In the genomic region with DNA sequence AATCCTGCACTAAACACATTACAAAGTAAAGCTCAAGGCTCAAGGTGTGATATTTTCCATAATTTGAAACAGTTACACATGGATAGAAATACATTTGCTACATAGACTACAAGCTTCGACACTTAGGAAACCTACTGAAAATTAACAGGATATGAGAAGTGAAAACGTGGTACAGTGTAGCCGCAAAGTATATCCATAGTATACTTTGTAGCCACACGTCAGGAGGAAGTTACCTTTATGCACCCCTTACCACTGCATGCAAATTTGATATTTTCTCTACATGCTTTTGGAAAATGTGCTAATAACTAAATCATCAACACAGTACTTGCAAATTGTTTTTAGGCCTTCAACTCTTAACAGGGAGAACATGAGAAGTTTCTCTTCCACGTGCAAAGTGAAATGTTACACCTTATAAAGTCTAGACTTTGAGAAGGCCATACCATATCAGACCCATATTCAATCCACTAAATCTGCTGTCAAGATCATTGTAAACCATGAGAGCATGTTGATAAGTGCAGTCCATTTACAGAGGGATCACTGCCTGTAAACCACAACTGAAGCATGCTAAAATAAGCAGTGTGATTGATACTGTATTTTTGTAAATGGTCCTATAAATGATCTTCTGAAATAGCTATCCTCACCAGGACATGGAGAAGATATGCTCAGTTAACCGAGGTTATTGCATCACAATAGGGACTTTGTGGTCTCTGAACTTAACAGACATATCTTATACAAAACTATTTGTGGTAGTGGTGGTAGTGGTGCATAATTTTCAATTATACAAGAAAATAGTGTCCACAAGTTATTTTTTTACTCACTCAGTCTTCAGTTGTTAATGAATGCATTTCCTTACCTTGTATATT, we compare ENCODE assay signal across 18 cellular contexts.
DNase-seq lines count a peak whose midpoint lies in the region; ATAC-seq, FAIRE-seq and TF ChIP-seq lines count a peak whose summit lies in the region.
"Had no signal": no experiment of that assay in that cellular context is flagged by ENCODE, and none has a peak within 500 bp of the region (broad histone marks: within the 10 kb centered on the region; RNA-seq: fewer than 3 reads in every experiment).

No MANE protein-coding gene starts in this region.

- FAIRE-seq in GM12892 (lab: Jason Lieb, UNC): no peak

- H3K79me2 ChIP-seq in DND-41 (ENCODE audit: insufficient read depth, low read length) (peaks cover 95% of the 10 kb centered on the region), OCI-LY7 (ENCODE audit: insufficient read depth, low read depth, low read length) (no peaks in the 10 kb centered on the region)

- intact Hi-C loops in OCI-LY7 (cut with micrococcal nuclease; ENCODE audit: unreplicated experiment): no loop called here
- intact Hi-C loops in lower leg skin (cut with DNase I; ENCODE audit: low total_unique reads): no loop called here

- no TSS peak for BruUV-seq in OCI-LY7 (replicated peaks; lab: Mats Ljungman, UMichigan)

- ATAC-seq in DND-41 (ENCODE audit: insufficient read depth, low read depth) (peak; percentile 56; the same call in 2 of the 3 replicates), HG02870 (IDR thresholded peaks at IDR 0.05; ENCODE audit: unreplicated experiment) (peak; percentile 79), memory B cell (ENCODE audit: low read depth) (peak; percentile 59)
- ATAC-seq: heart left ventricle, upper lobe of right lung had no signal

- H3K9ac ChIP-seq in DND-41 (ENCODE audit: low read depth, low read length): no peak overlapping the region
- H3K9ac ChIP-seq: GM23248 had no signal

- H3K27me3 Mint-ChIP-seq in memory B cell: no peaks in the 10 kb centered on the region

- H3K4me3 Mint-ChIP-seq in memory B cell: peak overlapping the region; percentile 38
- H3K4me3 Mint-ChIP-seq: T-helper 1 cell treated with Interleukin-12 subunit alpha and Interleukin-12 subunit beta and Interleukin-4 antibody, amounts not matched to agents 30 μg/mL and 1 μg/mL, for 36 hours had no signal

- H3K27ac Mint-ChIP-seq in memory B cell: peak overlapping the region; percentile 80
- H3K27ac Mint-ChIP-seq: T-helper 1 cell treated with Interleukin-12 subunit alpha and Interleukin-12 subunit beta and Interleukin-4 antibody, amounts not matched to agents 30 μg/mL and 1 μg/mL, for 36 hours had no signal

- no peaks in the 10 kb centered on the region for H3K27me3 ChIP-seq in DND-41 (ENCODE audit: insufficient read depth, low read length, poor library complexity)
- H3K27me3 ChIP-seq: heart left ventricle, upper lobe of right lung had no signal

- 78 to 81% methylated on average over 6 of the region's 6 CpGs for WGBS in lower leg skin, 2 donors

- TF ChIP-seq CTCF in DND-41 (IDR thresholded peaks at IDR 0.05; ENCODE audit: borderline replicate concordance, extremely low read depth, low read length, poor library complexity, severe bottlenecking) (no peak), OCI-LY7 (conservative IDR thresholded peaks at IDR 0.05; ENCODE audit: low read length) (no peak), lower leg skin (IDR thresholded peaks at IDR 0.05) (no peak)

- H3K4me2 ChIP-seq in DND-41 (ENCODE audit: insufficient read depth, low read length) (no peak overlapping the region), OCI-LY7 (ENCODE audit: low read length) (peak overlapping the region; percentile 48)

- POLR2A ChIA-PET in OCI-LY7 (lab: Charles Lee): interaction anchor here (0.6 to 1.6 kb wide), 12 partner anchors 9 to 123 kb away, joined by 3 to 7 read pairs (median 3); no protein-coding TSS in a partner anchor

- DNase-seq in DND-41: no peak
- peak; percentile 51 for DNase-seq in OCI-LY7 (ENCODE audit: low spot score)
- peak in 1 of 2 donors; percentile 18 for DNase-seq in memory B cell (ENCODE audit: low spot score in 2 of 2)
- no peak for DNase-seq in lower leg skin (ENCODE audit: low spot score in 2 of 2)
- no peak for DNase-seq in GM12892 (ENCODE audit: insufficient read length)
- no peak for DNase-seq in GM19240 (ENCODE audit: insufficient read length, low spot score)
- DNase-seq in medulla oblongata (ENCODE audit: extremely low spot score): no peak
- DNase-seq: activated CD4-positive, alpha-beta T cell treated with anti-CD3 and anti-CD28 coated beads, Interleukin-2, amount 50 U/mL, for 4 hours; activated effector memory CD4-positive, alpha-beta T cell treated with anti-CD3 and anti-CD28 coated beads, Interleukin-2, amount 50 U/mL, for 16 hours; caudate nucleus; GM23248; heart left ventricle; kidney glomerular epithelial cell; NCI-H2227 treated with DMSO at 0.1 percent for 48 hours; stimulated activated CD8-positive, alpha-beta memory T cell treated with anti-CD3 and anti-CD28 coated beads, Interleukin-4, amount 100 ng/mL, for 48 hours; upper lobe of right lung had no signal

- TF ChIP-seq POLR2A in lower leg skin (IDR thresholded peaks at IDR 0.05) (no peak), GM12892 (IDR thresholded peaks at IDR 0.05; ENCODE audit: low read depth, low read length) (no peak)

- CTCF ChIA-PET in OCI-LY7 (lab: Charles Lee; ENCODE audit: unreplicated experiment): interaction anchor here (1.3 kb wide), 1 partner anchor 84 kb away, joined by 4 read pairs; no protein-coding TSS in a partner anchor

- peaks cover 6% of the 10 kb centered on the region; the same call in 1 of the 2 replicates for H4K20me1 ChIP-seq in DND-41 (ENCODE audit: insufficient read depth, low read length)
- no peaks in the 10 kb centered on the region for H4K20me1 ChIP-seq in OCI-LY7 (ENCODE audit: insufficient read depth, low read length)

- no peaks in the 10 kb centered on the region for H3K9me2 ChIP-seq in OCI-LY7 (ENCODE audit: insufficient read depth, low read length)

- no peaks in the 10 kb centered on the region for H3K36me3 Mint-ChIP-seq in memory B cell

- H2AFZ ChIP-seq in DND-41 (ENCODE audit: low read depth, low read length) (no peak overlapping the region), OCI-LY7 (ENCODE audit: low read length) (peak overlapping the region; percentile 90)
- H2AFZ ChIP-seq: GM23248 had no signal

- no peak overlapping the region for H3K4me3 ChIP-seq in DND-41 (ENCODE audit: low read depth in 1 of 2, low read length in 2 of 2)
- peak overlapping the region; percentile 7 for H3K4me3 ChIP-seq in OCI-LY7 (ENCODE audit: low read depth, low read length, poor library complexity, severe bottlenecking)
- no peak overlapping the region for H3K4me3 ChIP-seq in lower leg skin (ENCODE audit: low read depth, poor library complexity, severe bottlenecking)
- H3K4me3 ChIP-seq: GM23248, heart left ventricle, upper lobe of right lung had no signal

- H3K9me3 ChIP-seq in DND-41 (ENCODE audit: insufficient read depth, low read length, severe bottlenecking): no peaks in the 10 kb centered on the region
- no peaks in the 10 kb centered on the region for H3K9me3 ChIP-seq in OCI-LY7 (ENCODE audit: low read length)
- H3K9me3 ChIP-seq: heart left ventricle, upper lobe of right lung had no signal

- H3K4me1 Mint-ChIP-seq in memory B cell: peaks cover 43% of the 10 kb centered on the region

- H3K9me3 Mint-ChIP-seq in memory B cell: no peaks in the 10 kb centered on the region
- H3K9me3 Mint-ChIP-seq: T-helper 1 cell treated with Interleukin-12 subunit alpha and Interleukin-12 subunit beta and Interleukin-4 antibody, amounts not matched to agents 30 μg/mL and 1 μg/mL, for 36 hours had no signal

- H3K36me3 ChIP-seq in DND-41 (ENCODE audit: insufficient read depth, low read length) (no peaks in the 10 kb centered on the region), OCI-LY7 (ENCODE audit: insufficient read depth, low read length) (no peaks in the 10 kb centered on the region)
- H3K36me3 ChIP-seq: heart left ventricle, upper lobe of right lung had no signal

- H3K27ac ChIP-seq in DND-41 (ENCODE audit: low read length): peak overlapping the region; percentile 58; the same call in 1 of the 2 replicates
- H3K27ac ChIP-seq in OCI-LY7 (ENCODE audit: low read depth, low read length, poor library complexity, severe bottlenecking): peak overlapping the region; percentile 31
- H3K27ac ChIP-seq: GM23248, heart left ventricle, upper lobe of right lung had no signal

- H3K4me1 ChIP-seq in DND-41 (ENCODE audit: insufficient read depth, low read length) (peaks cover 58% of the 10 kb centered on the region), OCI-LY7 (ENCODE audit: insufficient read depth, low read length, poor library complexity, severe bottlenecking) (peaks cover 61% of the 10 kb centered on the region)
- H3K4me1 ChIP-seq: upper lobe of right lung had no signal
